In genomic region chr5:133340822-133341221, GRCh38 we compare ENCODE assay signal across 25 cellular contexts.
"Had no signal": no experiment of that assay in that cellular context is flagged by ENCODE, and none has a peak within 500 bp of the region (broad histone marks: within the 10 kb centered on the region; RNA-seq: fewer than 3 reads in every experiment).

No MANE protein-coding gene starts in this region.

- H3K36me3 ChIP-seq: esophagus squamous epithelium, left lung, neural progenitor cell, prostate gland, right atrium auricular region, spleen, tibial artery had no signal

- ATAC-seq: effector memory CD8-positive, alpha-beta T cell; left cardiac atrium; left lung; sciatic nerve; stimulated activated memory B cell treated with anti-CD40 and anti-IgM and Interleukin-4, amounts not matched to agents 10 μg/mL and 1 μg/mL and 100 μg/mL, for 72 hours; stimulated activated naive CD8-positive, alpha-beta T cell treated with anti-CD3 and anti-CD28 coated beads, Interleukin-15, Interleukin-2, amounts not matched to agents 100 U/mL and 50 U/mL, for 24 hours had no signal

- H3K9me3 ChIP-seq: esophagus squamous epithelium, left lung, prostate gland, spleen, testis had no signal

- H3K27ac Mint-ChIP-seq: effector memory CD8-positive, alpha-beta T cell; naive thymus-derived CD4-positive, alpha-beta T cell; nephron; neural progenitor cell; stimulated activated memory B cell treated with anti-CD40 and anti-IgM and Interleukin-4, amounts not matched to agents 10 μg/mL and 1 μg/mL and 100 μg/mL, for 72 hours had no signal

- H3K4me3 ChIP-seq: esophagus squamous epithelium, left lung, neural progenitor cell, prostate gland, right atrium auricular region, spleen, testis, tibial artery had no signal

- H3K9me3 Mint-ChIP-seq: effector memory CD8-positive, alpha-beta T cell; nephron; type B pancreatic cell had no signal

- H3K4me1 ChIP-seq: esophagus squamous epithelium, left lung, neural progenitor cell, parathyroid adenoma, prostate gland, right atrium auricular region, testis, tibial artery had no signal

- H3K4me3 Mint-ChIP-seq: effector memory CD8-positive, alpha-beta T cell; naive thymus-derived CD4-positive, alpha-beta T cell; nephron; neural progenitor cell; stimulated activated memory B cell treated with anti-CD40 and anti-IgM and Interleukin-4, amounts not matched to agents 10 μg/mL and 1 μg/mL and 100 μg/mL, for 72 hours; type B pancreatic cell had no signal

- H2AFZ ChIP-seq: neural progenitor cell, parathyroid adenoma had no signal

- H3K27me3 ChIP-seq: esophagus squamous epithelium, left lung, neural progenitor cell, right atrium auricular region, spleen, testis, tibial artery had no signal

- H3K9ac ChIP-seq: neural progenitor cell, parathyroid adenoma had no signal

- DNase-seq: cortex of kidney; effector memory CD8-positive, alpha-beta T cell; erythroblast; esophagus squamous epithelium; foreskin melanocyte; glutamatergic neuron; left cardiac atrium; left lung; mesenchymal stem cell; midbrain; naive thymus-derived CD4-positive, alpha-beta T cell; stimulated activated CD4-positive, alpha-beta T cell treated with anti-CD3 and anti-CD28 coated beads, Interleukin-4, amount 100 ng/mL, for 4 hours; stimulated activated naive CD8-positive, alpha-beta T cell treated with anti-CD3 and anti-CD28 coated beads, Interleukin-15, Interleukin-2, amounts not matched to agents 100 U/mL and 50 U/mL, for 24 hours; substantia nigra; testis had no signal

- H3K79me2 ChIP-seq: parathyroid adenoma had no signal

- H3K4me2 ChIP-seq: neural progenitor cell had no signal

- H3K4me1 Mint-ChIP-seq: nephron; stimulated activated memory B cell treated with anti-CD40 and anti-IgM and Interleukin-4, amounts not matched to agents 10 μg/mL and 1 μg/mL and 100 μg/mL, for 72 hours had no signal

- H3K36me3 Mint-ChIP-seq: naive thymus-derived CD4-positive, alpha-beta T cell; neural progenitor cell; stimulated activated memory B cell treated with anti-CD40 and anti-IgM and Interleukin-4, amounts not matched to agents 10 μg/mL and 1 μg/mL and 100 μg/mL, for 72 hours; type B pancreatic cell had no signal

- H3K27ac ChIP-seq: esophagus squamous epithelium, left lung, neural progenitor cell, parathyroid adenoma, prostate gland, right atrium auricular region, spleen, testis, tibial artery had no signal
